In the genomic region with DNA sequence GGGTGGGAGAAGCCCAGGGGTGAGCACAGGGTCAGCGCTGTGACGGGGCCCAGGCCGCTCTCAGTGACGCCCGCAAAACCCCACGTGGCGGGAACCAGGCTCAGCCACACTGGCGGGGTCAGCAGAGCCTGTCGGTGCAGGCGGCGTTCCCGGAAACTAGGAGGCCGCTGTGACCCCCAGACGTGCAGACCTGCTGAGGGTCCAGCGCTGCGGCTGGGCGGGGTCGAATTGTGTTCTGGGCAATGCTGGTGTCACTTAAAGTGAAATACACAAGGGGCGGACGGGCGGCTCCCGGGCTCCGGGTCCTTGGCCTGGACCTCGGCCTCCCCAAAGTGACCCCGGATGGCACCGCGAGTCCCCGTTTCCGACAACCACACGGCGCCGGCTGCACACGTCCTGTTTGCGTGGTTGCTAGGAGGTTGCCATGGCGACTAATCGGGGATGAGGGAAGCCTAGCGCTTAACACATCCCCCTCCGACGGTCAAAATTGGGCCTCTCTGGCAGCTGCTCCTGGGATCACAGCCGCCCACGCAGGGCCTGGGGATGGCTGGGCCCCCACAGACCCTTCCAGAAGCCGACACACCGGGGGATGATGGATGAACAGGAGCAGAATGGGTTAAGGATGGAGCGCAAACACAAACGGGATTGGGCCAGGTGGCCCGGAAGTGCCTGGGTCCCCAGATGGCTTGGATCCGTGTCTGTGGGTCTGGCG, we compare ENCODE assay signal across 8 cellular contexts.
DNase-seq lines count a peak whose midpoint lies in the region; ATAC-seq and TF ChIP-seq lines count a peak whose summit lies in the region.

No MANE protein-coding gene starts in this region.

- H3K36me3 ChIP-seq in BE2C (no peaks in the 10 kb centered on the region), mesendoderm (ENCODE audit: control insufficient read depth, insufficient read depth, low read length) (no peaks in the 10 kb centered on the region)

- TF ChIP-seq POLR2A in NB4 (IDR thresholded peaks at IDR 0.05; ENCODE audit: extremely low read depth, insufficient read length), result no peak

- no peak overlapping the region for H2BK120ac ChIP-seq in mesendoderm (ENCODE audit: low read depth, low read length)

- H3K9me3 ChIP-seq in BE2C, result no peaks in the 10 kb centered on the region

- peaks cover 3% of the 10 kb centered on the region for H3K4me1 Mint-ChIP-seq in activated CD4-positive, alpha-beta T cell treated with anti-CD3 and anti-CD28 coated beads, Interleukin-2, amount 10 ng/mL, durations not matched to agents 7 days and 5 days

- peak; percentile 82 for DNase-seq in BE2C
- peak; percentile 67 for DNase-seq in NB4 (ENCODE audit: low read depth)
- DNase-seq in activated CD4-positive, alpha-beta T cell treated with anti-CD3 and anti-CD28 coated beads, Interleukin-2, amount 10 ng/mL, durations not matched to agents 7 days and 5 days, result peak; percentile 93
- DNase-seq in dermis blood vessel endothelial cell, result peak; percentile 81
- DNase-seq in mesendoderm, result peak; percentile 96
- peak; percentile 65 for DNase-seq in stimulated activated CD8-positive, alpha-beta memory T cell treated with anti-CD3 and anti-CD28 coated beads, Interleukin-7, amount 100 ng/mL, for 24 hours (ENCODE audit: low read depth)

- H3K4me3 ChIP-seq in BE2C (ENCODE audit: low read depth, low read length), result peak overlapping the region; percentile 38
- H3K4me3 ChIP-seq in NB4 (ENCODE audit: low read depth, low read length), result no peak overlapping the region
- H3K4me3 ChIP-seq in mesendoderm (ENCODE audit: low read length), result no peak overlapping the region

- H3K4ac ChIP-seq in mesendoderm (ENCODE audit: low read depth, low read length), result no peak overlapping the region

- H3K4me1 ChIP-seq in BE2C (no peaks in the 10 kb centered on the region; the same call in none of the 2 replicates), mesendoderm (ENCODE audit: control insufficient read depth, low read depth, low read length) (no peaks in the 10 kb centered on the region)

- no peaks in the 10 kb centered on the region for H3K9me3 Mint-ChIP-seq in activated CD4-positive, alpha-beta T cell treated with anti-CD3 and anti-CD28 coated beads, Interleukin-2, amount 10 ng/mL, durations not matched to agents 7 days and 5 days

- no peaks in the 10 kb centered on the region for H3K27me3 Mint-ChIP-seq in activated CD4-positive, alpha-beta T cell treated with anti-CD3 and anti-CD28 coated beads, Interleukin-2, amount 10 ng/mL, durations not matched to agents 7 days and 5 days

- H3K4me2 ChIP-seq in mesendoderm (ENCODE audit: low read length), result no peak overlapping the region

- TF ChIP-seq CTCF in BE2C (IDR thresholded peaks at IDR 0.05; ENCODE audit: low read depth, low read length) (no peak), NB4 (IDR thresholded peaks at IDR 0.05; ENCODE audit: low read depth, low read length) (no peak)

- no peak overlapping the region for H3K27ac Mint-ChIP-seq in activated CD4-positive, alpha-beta T cell treated with anti-CD3 and anti-CD28 coated beads, Interleukin-2, amount 10 ng/mL, durations not matched to agents 7 days and 5 days

- no peak overlapping the region for H4K8ac ChIP-seq in mesendoderm (ENCODE audit: low read depth, low read length)

- no peak overlapping the region for H2BK15ac ChIP-seq in mesendoderm (replicated peaks; ENCODE audit: low read depth)

- ATAC-seq in GM18511 (IDR thresholded peaks at IDR 0.05; ENCODE audit: unreplicated experiment) (no peak), GM18519 (IDR thresholded peaks at IDR 0.05; ENCODE audit: low FRiP score, unreplicated experiment) (no peak)

- H3K56ac ChIP-seq in mesendoderm (ENCODE audit: low read length), result no peak overlapping the region

- H2AK5ac ChIP-seq in mesendoderm (ENCODE audit: low read length), result no peak overlapping the region

- CTCF ChIA-PET in activated CD4-positive, alpha-beta T cell treated with anti-CD3 and anti-CD28 coated beads, Interleukin-2, amount 10 ng/mL, durations not matched to agents 7 days and 5 days (lab: Charles Lee), result no interaction called here

- no peaks in the 10 kb centered on the region for H3K79me2 ChIP-seq in mesendoderm (ENCODE audit: control insufficient read depth, insufficient read depth, low read length)

- no peaks in the 10 kb centered on the region for H3K27me3 ChIP-seq in BE2C
- no peaks in the 10 kb centered on the region for H3K27me3 ChIP-seq in mesendoderm (ENCODE audit: insufficient read depth, low read length, poor library complexity)

- no peak overlapping the region for H3K18ac ChIP-seq in mesendoderm (ENCODE audit: low read length)

- no peak overlapping the region for H3K23ac ChIP-seq in mesendoderm (ENCODE audit: low read length)

- H3K27ac ChIP-seq in mesendoderm (ENCODE audit: low read depth, low read length), result no peak overlapping the region

- no CpG with 5 or more reads among the region's 48 CpGs for WGBS in mesendoderm (ENCODE audit: extremely low coverage, insufficient coverage, low lambda C conversion rate)

- H3K36me3 Mint-ChIP-seq in activated CD4-positive, alpha-beta T cell treated with anti-CD3 and anti-CD28 coated beads, Interleukin-2, amount 10 ng/mL, durations not matched to agents 7 days and 5 days (ENCODE audit: low read depth), result no peaks in the 10 kb centered on the region

- no peak overlapping the region for H2BK5ac ChIP-seq in mesendoderm (ENCODE audit: low read length)

- POLR2A ChIA-PET in activated CD4-positive, alpha-beta T cell treated with anti-CD3 and anti-CD28 coated beads, Interleukin-2, amount 10 ng/mL, durations not matched to agents 7 days and 5 days (lab: Charles Lee), result no interaction called here

- H3K79me1 ChIP-seq in mesendoderm (ENCODE audit: low read length), result no peaks in the 10 kb centered on the region

- H3K9ac ChIP-seq in mesendoderm (ENCODE audit: low read length), result no peak overlapping the region

- H3K4me3 Mint-ChIP-seq in activated CD4-positive, alpha-beta T cell treated with anti-CD3 and anti-CD28 coated beads, Interleukin-2, amount 10 ng/mL, durations not matched to agents 7 days and 5 days, result peak overlapping the region; percentile 43

- H4K5ac ChIP-seq in mesendoderm (ENCODE audit: low read length), result no peak overlapping the region
